ENCODE assay signal across 25 cellular contexts in genomic region chrX:70331161-70331560, GRCh38. TPM values are rescaled to one million over a fixed set of nuclear protein-coding genes. Genes with fewer than 3 reads are reported as not detected.
A peak's percentile ranks its signal among the peaks of the same experiment; 100 is the strongest.
DNase-seq lines count a peak whose midpoint lies in the region; ATAC-seq, FAIRE-seq and TF ChIP-seq lines count a peak whose summit lies in the region.
"Had no signal": no experiment of that assay in that cellular context is flagged by ENCODE, and none has a peak within 500 bp of the region (broad histone marks: within the 10 kb centered on the region; RNA-seq: fewer than 3 reads in every experiment).

No MANE protein-coding gene starts in this region.

- no peak for TF ChIP-seq RAD21 in A549 (conservative IDR thresholded peaks at IDR 0.05 in 1 of 2, IDR thresholded peaks at IDR 0.05 in 1 of 2)

- peaks cover 2% of the 10 kb centered on the region for H3K36me3 Mint-ChIP-seq in T-helper 17 cell (ENCODE audit: low read depth)
- peaks cover 29% of the 10 kb centered on the region for H3K36me3 Mint-ChIP-seq in activated CD4-positive, alpha-beta T cell treated with anti-CD3 and anti-CD28 coated beads, Interleukin-2, amount 10 ng/mL, durations not matched to agents 24 days and 14 days (ENCODE audit: low read depth)
- H3K36me3 Mint-ChIP-seq: CD4-positive, CD25-positive, alpha-beta regulatory T cell had no signal

- TF ChIP-seq EP300 in A549 (IDR thresholded peaks at IDR 0.05) = no peak

- no peak for TF ChIP-seq POLR2A in A549 (IDR thresholded peaks at IDR 0.05; ENCODE audit: low read length)

- H3K27ac ChIP-seq in A549 = no peak overlapping the region
- H3K27ac ChIP-seq: BLaER1, RWPE1 had no signal

- no peak overlapping the region for H3K4me3 Mint-ChIP-seq in T-helper 17 cell
- no peak overlapping the region for H3K4me3 Mint-ChIP-seq in activated CD4-positive, alpha-beta T cell treated with anti-CD3 and anti-CD28 coated beads, Interleukin-2, amount 10 ng/mL, durations not matched to agents 24 days and 14 days
- H3K4me3 Mint-ChIP-seq: HFFc6 had no signal

- no peaks in the 10 kb centered on the region for H3K4me1 ChIP-seq in A549
- H3K4me1 ChIP-seq: BLaER1, HAP-1 had no signal

- no peak overlapping the region for H3K4me3 ChIP-seq in A549
- H3K4me3 ChIP-seq in cardiac fibroblast (replicated peaks in 1 of 2; ENCODE audit: low read depth in 2 of 2, low read length in 2 of 2) = no peak overlapping the region
- no peak overlapping the region for H3K4me3 ChIP-seq in fibroblast of the aortic adventitia (ENCODE audit: low read depth, low read length)
- H3K4me3 ChIP-seq: BLaER1, HAP-1, MG63 had no signal

- intact Hi-C loops in activated CD4-positive, alpha-beta T cell treated with anti-CD3 and anti-CD28 coated beads, Interleukin-2, amount 10 ng/mL, durations not matched to agents 24 days and 14 days (cut with micrococcal nuclease) = no loop called here

- no peaks in the 10 kb centered on the region for H3K4me1 Mint-ChIP-seq in T-helper 17 cell
- peaks cover 6% of the 10 kb centered on the region for H3K4me1 Mint-ChIP-seq in activated CD4-positive, alpha-beta T cell treated with anti-CD3 and anti-CD28 coated beads, Interleukin-2, amount 10 ng/mL, durations not matched to agents 24 days and 14 days

- H3K9me3 ChIP-seq in A549 = no peaks in the 10 kb centered on the region
- H3K9me3 ChIP-seq in T-helper 17 cell (ENCODE audit: control insufficient read depth, low read length, poor library complexity, severe bottlenecking) = no peaks in the 10 kb centered on the region
- H3K9me3 ChIP-seq: BLaER1, HAP-1, MG63 had no signal

- ATAC-seq in A549 = no peak
- no peak for ATAC-seq in T-helper 17 cell
- ATAC-seq: Panc1 had no signal

- no peaks in the 10 kb centered on the region for H3K27me3 Mint-ChIP-seq in T-helper 17 cell
- H3K27me3 Mint-ChIP-seq in activated CD4-positive, alpha-beta T cell treated with anti-CD3 and anti-CD28 coated beads, Interleukin-2, amount 10 ng/mL, durations not matched to agents 24 days and 14 days = no peaks in the 10 kb centered on the region
- H3K27me3 Mint-ChIP-seq: CD4-positive, CD25-positive, alpha-beta regulatory T cell had no signal

- TF ChIP-seq CTCF in A549 (IDR thresholded peaks at IDR 0.05) (no peak), cardiac fibroblast (IDR thresholded peaks at IDR 0.05; ENCODE audit: low read depth, low read length) (no peak), fibroblast of the aortic adventitia (IDR thresholded peaks at IDR 0.05; ENCODE audit: insufficient read depth, low read length) (no peak)

- DNase-seq in A549 (ENCODE audit: low read depth in 1 of 2, low spot score in 1 of 2) (no peak), T-helper 17 cell (no peak), cardiac fibroblast (ENCODE audit: low read depth in 2 of 2) (peak; percentile 22 to 40), fibroblast of the aortic adventitia (ENCODE audit: low read depth) (peak; percentile 62), NCI-H1092 treated with DMSO at 0.1 percent for 48 hours (lab: John Stamatoyannopoulos, UW) (no peak)
- DNase-seq in activated CD4-positive, alpha-beta T cell treated with anti-CD3 and anti-CD28 coated beads, Interleukin-2, amount 10 ng/mL, durations not matched to agents 24 days and 14 days = no peak
- DNase-seq in activated CD4-positive, alpha-beta T cell treated with anti-CD3 and anti-CD28 coated beads, Interleukin-2, amount 50 U/mL, for 1 hour = no peak
- DNase-seq: 8988T; CD4-positive, CD25-positive, alpha-beta regulatory T cell; GOT3; HFFc6; KBM-7; MG63; NCI-H1417; NCI-H1694; NCI-H2029 treated with DMSO at 0.1 percent for 48 hours; NCI-H510A; NCI-H69; SHP77 had no signal

- CTCF ChIA-PET in A549 (lab: Yijun Ruan, JAX) = no interaction called here

- H3K27ac Mint-ChIP-seq in T-helper 17 cell = peak overlapping the region; percentile 19
- H3K27ac Mint-ChIP-seq in activated CD4-positive, alpha-beta T cell treated with anti-CD3 and anti-CD28 coated beads, Interleukin-2, amount 10 ng/mL, durations not matched to agents 24 days and 14 days = no peak overlapping the region
- H3K27ac Mint-ChIP-seq: CD4-positive, CD25-positive, alpha-beta regulatory T cell; HFFc6 had no signal

- FAIRE-seq in A549 (lab: Jason Lieb, UNC) = peak; percentile 23
- FAIRE-seq: GM18507 had no signal

- no peak overlapping the region for H3K4me2 ChIP-seq in A549
- H3K4me2 ChIP-seq: BLaER1 had no signal

- no peaks in the 10 kb centered on the region for H3K9me3 Mint-ChIP-seq in activated CD4-positive, alpha-beta T cell treated with anti-CD3 and anti-CD28 coated beads, Interleukin-2, amount 10 ng/mL, durations not matched to agents 24 days and 14 days
- H3K9me3 Mint-ChIP-seq: CD4-positive, CD25-positive, alpha-beta regulatory T cell; HFFc6 had no signal

- POLR2A ChIA-PET in A549 (lab: Yijun Ruan, JAX) = no interaction called here

- 90% methylated on average over 1 of the region's 1 CpG for WGBS in A549 (ENCODE audit: missing lambda C conversion rate)

TF ChIP-seq in A549, 52 proteins besides CTCF, POLR2A, EP300 and RAD21:
- TF ChIP-seq CHD2 (IDR thresholded peaks at IDR 0.05; ENCODE audit: low read length, partially characterized antibody) (no peak), MAX (IDR thresholded peaks at IDR 0.05) (no peak), FOXS1 (CRISPR knock-in tag; IDR thresholded peaks at IDR 0.05) (no peak)

RNA-seq across cellular contexts. Expression of gene KIF4A, which starts 41.3 kb away (rescaled TPM):
- polyA plus RNA-seq in A549 (2011; rRNA removed) (34.5 and 46.6 TPM in 2 replicates), A549 (2017; fragmentation: RNase III; extraction: RNeasy Plus Mini Kit Qiagen cat#74134 plus additional on column Dnase treatment) (26.5 to 29.1 TPM (median 27.9 TPM) in 3 replicates)
- 13.3 and 15.7 TPM in 2 replicates for polyA plus RNA-seq in A549 (2012; cell fraction: cytosol; rRNA removed)
- 12.5 and 19.1 TPM in 2 replicates for polyA plus RNA-seq in A549 (2012; cell fraction: nucleus; rRNA removed)
- polyA minus RNA-seq in A549 (2011; rRNA and poly(A)+ RNA removed) = 18.5 and 19.8 TPM in 2 replicates
- total RNA-seq in T-helper 17 cell (under 1 TPM; 0.05 to 0.23 TPM), fibroblast of the aortic adventitia (ENCODE audit: low replicate concordance) (2.7 and 14.5 TPM in 2 replicates)
- total RNA-seq in activated CD4-positive, alpha-beta T cell treated with anti-CD3 and anti-CD28 coated beads, Interleukin-2, amount 10 ng/mL, durations not matched to agents 24 days and 14 days = 19.4 and 19.8 TPM in 2 replicates

RNA-seq across cellular contexts. Expression of gene PDZD11, which starts 41.4 kb away (rescaled TPM):
- polyA plus RNA-seq in A549 (2011; rRNA removed) = 133 and 159 TPM in 2 replicates
- 89.8 and 95.9 TPM in 2 replicates for polyA plus RNA-seq in A549 (2012; cell fraction: cytosol; rRNA removed)
- polyA plus RNA-seq in A549 (2012; cell fraction: nucleus; rRNA removed) = 36.1 and 57.3 TPM in 2 replicates
- 78.5 to 86.5 TPM (median 83.4 TPM) in 3 replicates for polyA plus RNA-seq in A549 (2017; fragmentation: RNase III; extraction: RNeasy Plus Mini Kit Qiagen cat#74134 plus additional on column Dnase treatment)
- polyA minus RNA-seq in A549 (2011; rRNA and poly(A)+ RNA removed) = 66.8 and 109 TPM in 2 replicates
- 10 to 100 TPM; 12.1 to 13.4 TPM for total RNA-seq in T-helper 17 cell
- total RNA-seq in fibroblast of the aortic adventitia (ENCODE audit: low replicate concordance) = 27.0 and 68.0 TPM in 2 replicates
- total RNA-seq in activated CD4-positive, alpha-beta T cell treated with anti-CD3 and anti-CD28 coated beads, Interleukin-2, amount 10 ng/mL, durations not matched to agents 24 days and 14 days = 28.9 and 30.0 TPM in 2 replicates

RNA-seq across cellular contexts. Expression of gene RAB41, which starts 49.2 kb away (rescaled TPM):
- polyA plus RNA-seq in A549 (2011; rRNA removed) (not detected in 2 replicates), A549 (2017; fragmentation: RNase III; extraction: RNeasy Plus Mini Kit Qiagen cat#74134 plus additional on column Dnase treatment) (not detected in 3 replicates)
- polyA plus RNA-seq in A549 (2012; cell fraction: cytosol; rRNA removed) = not detected in 2 replicates
- polyA plus RNA-seq in A549 (2012; cell fraction: nucleus; rRNA removed) = not detected in 2 replicates
- polyA minus RNA-seq in A549 (2011; rRNA and poly(A)+ RNA removed) = not detected in 2 replicates
- total RNA-seq in T-helper 17 cell (not detected), fibroblast of the aortic adventitia (ENCODE audit: low replicate concordance) (not detected in 2 replicates)
- not detected in 2 replicates for total RNA-seq in activated CD4-positive, alpha-beta T cell treated with anti-CD3 and anti-CD28 coated beads, Interleukin-2, amount 10 ng/mL, durations not matched to agents 24 days and 14 days
- total RNA-seq: CD4-positive, CD25-positive, alpha-beta regulatory T cell; HFFc6; LHCN-M2 had no signal

Comparison
In these comparisons a context has a peak if more than half of its experiments do, and no peak if none do; other contexts are left out.
1. DNase-seq: peak in cardiac fibroblast (2 of 2) and fibroblast of the aortic adventitia (single experiment); none in A549 (0 of 2), T-helper 17 cell (0 of 3), NCI-H1092 treated with DMSO at 0.1 percent for 48 hours (single experiment), activated CD4-positive, alpha-beta T cell treated with anti-CD3 and anti-CD28 coated beads, Interleukin-2, amount 10 ng/mL, durations not matched to agents 24 days and 14 days (single experiment) and activated CD4-positive, alpha-beta T cell treated with anti-CD3 and anti-CD28 coated beads, Interleukin-2, amount 50 U/mL, for 1 hour (single experiment).